20 cellular contexts compared by ENCODE assay signal in the genomic region with DNA sequence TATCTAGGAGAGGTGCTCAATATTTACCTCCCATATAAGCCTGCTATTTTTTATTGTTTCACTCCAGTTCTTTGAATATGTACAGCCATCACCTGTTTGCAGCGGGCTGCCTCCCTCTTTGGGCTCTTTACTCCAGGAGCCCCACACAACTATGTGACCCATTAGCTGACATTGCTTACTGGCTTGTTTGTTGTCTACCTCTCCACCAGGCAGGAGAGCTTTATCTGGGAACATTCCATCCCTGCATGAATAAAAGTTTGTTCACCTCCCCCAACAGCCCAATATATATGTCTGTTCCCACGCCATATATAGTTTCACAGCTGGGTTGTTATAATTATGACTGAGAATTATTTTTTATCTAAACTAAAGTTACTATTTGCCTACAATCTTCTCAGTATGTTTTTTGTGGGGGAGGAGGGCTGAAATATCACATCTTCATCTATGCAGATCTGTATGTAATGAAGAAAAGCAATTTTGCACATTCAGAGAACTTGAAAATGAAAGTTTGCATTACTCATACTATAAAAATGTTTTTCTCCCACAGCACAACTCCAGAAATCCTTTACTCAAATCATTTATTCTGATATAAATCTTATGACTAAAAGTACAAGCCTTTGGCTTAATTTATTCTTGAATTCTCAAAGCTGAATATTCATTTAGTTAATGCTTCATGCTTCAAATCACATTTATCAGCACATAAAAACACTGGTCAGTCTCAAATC.
DNase-seq lines count a peak whose midpoint lies in the region; ATAC-seq, FAIRE-seq and TF ChIP-seq lines count a peak whose summit lies in the region.
"Had no signal": no experiment of that assay in that cellular context is flagged by ENCODE, and none has a peak within 500 bp of the region (broad histone marks: within the 10 kb centered on the region; RNA-seq: fewer than 3 reads in every experiment).

No MANE protein-coding gene starts in this region.

- H3K56ac ChIP-seq in H1 (replicated peaks; ENCODE audit: insufficient read length, low read depth, low read length) = no peak overlapping the region

- ATAC-seq in HG03469 (IDR thresholded peaks at IDR 0.05; ENCODE audit: unreplicated experiment) = no peak
- ATAC-seq: HCT116, upper lobe of right lung had no signal

- no peaks in the 10 kb centered on the region for H4K20me1 ChIP-seq in H1 (replicated peaks in 1 of 2; ENCODE audit: control insufficient read depth in 1 of 2, insufficient read depth in 2 of 2, low read length in 2 of 2)

- H2BK5ac ChIP-seq in H1 (ENCODE audit: low read depth, low read length) = no peak overlapping the region

- H3K4me3 ChIP-seq in H1 (ENCODE audit: extremely low read depth in 1 of 4, insufficient read depth in 2 of 4, low read depth in 3 of 4, low read length in 4 of 4) = no peak overlapping the region
- H3K4me3 ChIP-seq: upper lobe of right lung had no signal

- no peak overlapping the region for H3K9ac ChIP-seq in H1 (replicated peaks in 1 of 4; ENCODE audit: extremely low read depth in 1 of 4, low read depth in 3 of 4, low read length in 3 of 4)

- H3K18ac ChIP-seq in H1 (ENCODE audit: extremely low read depth, low read length) = no peak overlapping the region

- H4K91ac ChIP-seq in H1 (replicated peaks; ENCODE audit: insufficient read length, low read length) = no peak overlapping the region

- H3K79me1 ChIP-seq in H1 (ENCODE audit: low read depth, low read length) = no peaks in the 10 kb centered on the region

- H3K23me2 ChIP-seq in H1 (ENCODE audit: low read depth, low read length) = no peaks in the 10 kb centered on the region

- no peak overlapping the region for H3K4ac ChIP-seq in H1 (replicated peaks; ENCODE audit: insufficient read length, low read depth, low read length)

- no peak overlapping the region for H4K5ac ChIP-seq in H1 (ENCODE audit: insufficient read length, low read depth, low read length)

- no peak overlapping the region for H2BK15ac ChIP-seq in H1 (ENCODE audit: low read length)

- no peak overlapping the region for H2BK20ac ChIP-seq in H1 (ENCODE audit: low read length)

- H3K4me2 ChIP-seq in H1 (ENCODE audit: insufficient read depth in 1 of 2, low read depth in 2 of 2, low read length in 2 of 2) = no peak overlapping the region

- no peak overlapping the region for H3K14ac ChIP-seq in H1 (ENCODE audit: insufficient read length)

- H3K4me1 ChIP-seq in H1 (replicated peaks in 1 of 4; ENCODE audit: control insufficient read depth in 3 of 4, insufficient read depth in 4 of 4, low read length in 3 of 4) = no peaks in the 10 kb centered on the region
- H3K4me1 ChIP-seq: upper lobe of right lung had no signal

- CTCF ChIA-PET in H1 (lab: Charles Lee; ENCODE audit: partially characterized antibody) = interaction anchor here (0.8 to 2.0 kb wide), 2 partner anchors 17 to 22 kb away, joined by 3 to 6 read pairs; no protein-coding TSS in a partner anchor

- no peak for FAIRE-seq in H1 (lab: Jason Lieb, UNC)

- no peak for TF ChIP-seq POLR2A in H1 (IDR thresholded peaks at IDR 0.05; ENCODE audit: control extremely low read depth in 1 of 2, low read depth in 2 of 2, low read length in 2 of 2)

- no peaks in the 10 kb centered on the region for H3K79me2 ChIP-seq in H1 (ENCODE audit: control insufficient read depth in 1 of 2, insufficient read depth in 2 of 2, low read length in 2 of 2)

- no peak overlapping the region for H2BK120ac ChIP-seq in H1 (replicated peaks; ENCODE audit: low read depth, low read length)

- POLR2A ChIA-PET in H1 (lab: Charles Lee; ENCODE audit: partially characterized antibody) = no interaction called here

- H4K8ac ChIP-seq in H1 (ENCODE audit: extremely low read depth, insufficient read depth, low read length) = no peak overlapping the region

- H2AK5ac ChIP-seq in H1 (ENCODE audit: low read depth, low read length) = no peak overlapping the region

- H3K27me3 ChIP-seq in H1 (replicated peaks in 1 of 4; ENCODE audit: control insufficient read depth in 3 of 4, extremely low read depth in 1 of 4, insufficient read depth in 3 of 4, low read length in 3 of 4) = no peaks in the 10 kb centered on the region
- H3K27me3 ChIP-seq: upper lobe of right lung had no signal

- H2AFZ ChIP-seq in H1 (ENCODE audit: low read length) = peak overlapping the region; percentile 79; the same call in 1 of the 2 replicates

- H3K23ac ChIP-seq in H1 (ENCODE audit: insufficient read length) = no peak overlapping the region

- DNase-seq in DMS153 treated with DMSO at 0.1 percent for 48 hours (lab: John Stamatoyannopoulos, UW; ENCODE audit: unreplicated experiment) (peak; percentile 21), DMS153 (lab: John Stamatoyannopoulos, UW) (no peak), NCI-H345 (lab: John Stamatoyannopoulos, UW) (peak; percentile 62), H1 (ENCODE audit: low read depth in 1 of 2, low spot score in 2 of 2) (no peak), middle frontal gyrus (ENCODE audit: extremely low spot score, low spot score) (peak; percentile 42), NCI-H748 treated with DMSO at 0.1 percent for 48 hours (lab: John Stamatoyannopoulos, UW) (no peak), SW480 (ENCODE audit: low spot score) (no peak)
- DNase-seq: activated B cell treated with CpG ODN at 0.5 μM for 24 hours; activated CD8-positive, alpha-beta memory T cell treated with anti-CD3 and anti-CD28 coated beads for 24 hours; activated effector memory CD4-positive, alpha-beta T cell treated with anti-CD3 and anti-CD28 coated beads, Interleukin-2, amount 50 U/mL, for 16 hours; cortex of kidney; DMS 273 treated with DMSO at 0.1 percent for 48 hours; NCI-H146; SHP77 treated with DMSO at 0.1 percent for 48 hours; T-helper 2 cell; upper lobe of right lung had no signal

- H3K36me3 ChIP-seq in H1 (ENCODE audit: control insufficient read depth in 2 of 4, insufficient read depth in 4 of 4, low read length in 3 of 4) = no peaks in the 10 kb centered on the region
- H3K36me3 ChIP-seq: upper lobe of right lung had no signal

- no peak for TF ChIP-seq RAD21 in H1 (IDR thresholded peaks at IDR 0.05 in 1 of 2, conservative IDR thresholded peaks at IDR 0.05 in 1 of 2; ENCODE audit: low read depth in 2 of 2, low read length in 2 of 2)

- 76% methylated on average over 2 of the region's 2 CpGs; no CpG with 5 or more reads in 1 of the 2 experiments for WGBS in H1 (ENCODE audit: extremely low coverage in 1 of 2, insufficient coverage in 1 of 2, insufficient read length in 1 of 2, insufficient replicate concordance in 2 of 2, low coverage in 1 of 2, low lambda C conversion rate in 2 of 2, missing lambda C conversion rate in 1 of 2), 2 experiments

- no peak for TF ChIP-seq CTCF in H1 (IDR thresholded peaks at IDR 0.05; ENCODE audit: control extremely low read depth in 1 of 3, insufficient read depth in 1 of 3, low read depth in 1 of 3, low read length in 3 of 3)

- no peak for TF ChIP-seq EP300 in H1 (IDR thresholded peaks at IDR 0.05; ENCODE audit: borderline replicate concordance in 1 of 2, low read depth in 2 of 2, low read length in 2 of 2)

- H3K9me3 ChIP-seq in H1 (ENCODE audit: insufficient read depth in 2 of 2, low read depth in 1 of 2, low read length in 1 of 2) = no peaks in the 10 kb centered on the region
- H3K9me3 ChIP-seq: upper lobe of right lung had no signal

- H2BK12ac ChIP-seq in H1 (ENCODE audit: low read depth, low read length) = 0 out of 2 replicates have a peak overlapping the region, but pooled peaks have one; percentile 11

- no peak overlapping the region for H3K27ac ChIP-seq in H1 (ENCODE audit: low read depth, low read length)
- H3K27ac ChIP-seq: 22Rv1, C4-2B, upper lobe of right lung had no signal

TF ChIP-seq in H1, 55 proteins besides CTCF, POLR2A, EP300 and RAD21:
- TF ChIP-seq ASH2L (IDR thresholded peaks at IDR 0.05; ENCODE audit: low read length) (no peak), TAF1 (IDR thresholded peaks at IDR 0.05; ENCODE audit: low read depth, low read length) (no peak), KDM1A (IDR thresholded peaks at IDR 0.05; ENCODE audit: borderline replicate concordance, low read length) (no peak), NANOG (IDR thresholded peaks at IDR 0.05; ENCODE audit: insufficient read depth, low read depth, low read length, poor library complexity, severe bottlenecking) (no peak), POLR2AphosphoS5 (IDR thresholded peaks at IDR 0.05; ENCODE audit: low read depth, low read length) (no peak), RFX5 (IDR thresholded peaks at IDR 0.05; ENCODE audit: borderline replicate concordance, low read depth, low read length) (no peak), FOSL1 (IDR thresholded peaks at IDR 0.05; ENCODE audit: insufficient read depth, low read depth, low read length) (no peak), CHD1 (IDR thresholded peaks at IDR 0.05; ENCODE audit: low read depth, low read length) (no peak), NRF1 (IDR thresholded peaks at IDR 0.05; ENCODE audit: low read depth, low read length) (no peak), EZH2 (IDR thresholded peaks at IDR 0.05; ENCODE audit: low read depth, low read length, severe bottlenecking) (no peak), SUZ12 (IDR thresholded peaks at IDR 0.05; ENCODE audit: low read length) (no peak), BACH1 (IDR thresholded peaks at IDR 0.05; ENCODE audit: low read length) (no peak), RBBP5 (IDR thresholded peaks at IDR 0.05; ENCODE audit: borderline replicate concordance, low read depth, low read length) (no peak), PHF8 (conservative IDR thresholded peaks at IDR 0.05; ENCODE audit: low read depth, low read length) (no peak), BCL11A (IDR thresholded peaks at IDR 0.05; ENCODE audit: low read depth in 2 of 2, low read length in 2 of 2) (no peak)

Comparison
In these comparisons a context has a peak if more than half of its experiments do, and no peak if none do; other contexts are left out.
1. DNase-seq: peak in DMS153 treated with DMSO at 0.1 percent for 48 hours (single experiment), NCI-H345 (single experiment) and middle frontal gyrus (single experiment); none in DMS153 (single experiment), H1 (0 of 2), NCI-H748 treated with DMSO at 0.1 percent for 48 hours (single experiment) and SW480 (single experiment).